ENCODE assay signal across 22 cellular contexts in the genomic region with DNA sequence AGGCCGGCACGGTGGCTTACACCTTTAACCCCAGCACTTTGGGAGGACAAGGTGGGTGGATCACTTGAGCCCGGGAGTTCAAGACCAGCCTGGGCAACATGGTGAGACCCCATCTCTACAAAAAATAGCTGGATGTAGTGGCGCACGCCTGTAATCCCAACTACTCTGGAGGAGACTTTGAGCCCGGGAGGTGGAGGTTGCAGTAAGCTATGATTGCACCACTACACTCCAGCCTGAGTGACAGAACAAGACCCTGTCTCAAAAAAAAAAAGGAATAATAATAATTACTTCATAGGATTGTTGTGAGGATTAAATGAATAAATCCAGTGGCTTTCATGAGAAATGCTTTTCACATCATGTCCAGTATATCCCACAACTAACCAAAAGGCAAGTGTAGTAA. TPM values are rescaled to one million over a fixed set of nuclear protein-coding genes. Genes with fewer than 3 reads are reported as not detected.
A peak's percentile ranks its signal among the peaks of the same experiment; 100 is the strongest.
DNase-seq lines count a peak whose midpoint lies in the region; ATAC-seq, FAIRE-seq and TF ChIP-seq lines count a peak whose summit lies in the region.
"Had no signal": no experiment of that assay in that cellular context is flagged by ENCODE, and none has a peak within 500 bp of the region (broad histone marks: within the 10 kb centered on the region; RNA-seq: fewer than 3 reads in every experiment).

No MANE protein-coding gene starts in this region.

- CTCF ChIA-PET in HepG2 (lab: Yijun Ruan, JAX; ENCODE audit: low intra/inter-chr PET ratio, low total read pairs) (no interaction called here), OCI-LY7 (lab: Charles Lee; ENCODE audit: unreplicated experiment) (no interaction called here)

- H3K27me3 ChIP-seq in HepG2 (ENCODE audit: control insufficient read depth in 1 of 2, insufficient read depth in 2 of 2, low read length in 2 of 2) = no peaks in the 10 kb centered on the region
- H3K27me3 ChIP-seq in right lobe of liver = no peaks in the 10 kb centered on the region
- H3K27me3 ChIP-seq: BLaER1 had no signal

- H3K27ac ChIP-seq in HepG2 (ENCODE audit: extremely low read length, insufficient read depth, low read length) (no peak overlapping the region), right lobe of liver (peak overlapping the region; percentile 22 to 90 (median 76)), OCI-LY7 (ENCODE audit: low read depth, low read length, poor library complexity, severe bottlenecking) (no peak overlapping the region)
- H3K27ac ChIP-seq: BLaER1 had no signal

- H2AFZ ChIP-seq in HepG2 (ENCODE audit: low read length) (no peak overlapping the region), OCI-LY7 (ENCODE audit: low read length) (no peak overlapping the region)

- ATAC-seq in HepG2 (peak; percentile 31; the same call in 1 of the 3 replicates), right lobe of liver (no peak)

- 64% methylated on average over 6 of the region's 6 CpGs for WGBS in HepG2 (ENCODE audit: low lambda C conversion rate)
- 62% methylated on average over 4 of the region's 6 CpGs for WGBS in right lobe of liver (ENCODE audit: insufficient coverage, low coverage, low lambda C conversion rate, missing lambda C conversion rate)

- in situ Hi-C loops in HepG2 (cut with HindIII; ENCODE audit: extremely low pct_ligation_motif_present, low pct_unique_long_range_greater_than_20kb) = no loop called here

- H4K20me1 ChIP-seq in HepG2 (ENCODE audit: insufficient read depth, low read length) = no peaks in the 10 kb centered on the region
- H4K20me1 ChIP-seq in OCI-LY7 (ENCODE audit: insufficient read depth, low read length) = no peaks in the 10 kb centered on the region
- H4K20me1 ChIP-seq: BLaER1 had no signal

- H3K9me3 ChIP-seq in HepG2 (ENCODE audit: low read length) (no peaks in the 10 kb centered on the region), right lobe of liver (no peaks in the 10 kb centered on the region), OCI-LY7 (ENCODE audit: low read length) (no peaks in the 10 kb centered on the region)
- H3K9me3 ChIP-seq: BE2C, BLaER1, Caco-2 had no signal

- BruUV-seq in HepG2 (replicated peaks; lab: Mats Ljungman, UMichigan) (no TSS peak), OCI-LY7 (replicated peaks; lab: Mats Ljungman, UMichigan) (no TSS peak)

- H3K36me3 ChIP-seq in HepG2 (replicated peaks in 1 of 2; ENCODE audit: control insufficient read depth in 1 of 2, insufficient read depth in 2 of 2, low read length in 2 of 2) = peaks cover 2 to 4% of the 10 kb centered on the region in 2 experiments; a peak in 3 of 5 replicates
- peaks cover 0 to 4% (median 0%) of the 10 kb centered on the region in 4 donors for H3K36me3 ChIP-seq in right lobe of liver
- H3K36me3 ChIP-seq in OCI-LY7 (ENCODE audit: insufficient read depth, low read length) = no peaks in the 10 kb centered on the region
- H3K36me3 ChIP-seq: BE2C, BLaER1 had no signal

- no peak for TF ChIP-seq EP300 in HepG2 (IDR thresholded peaks at IDR 0.05; ENCODE audit: low read depth in 2 of 2, low read length in 2 of 2)
- no peak for TF ChIP-seq EP300 in HepG2 (CRISPR knock-in tag; IDR thresholded peaks at IDR 0.05; ENCODE audit: borderline replicate concordance)

- H3K4me3 ChIP-seq in HepG2 (replicated peaks in 1 of 3; ENCODE audit: insufficient read depth in 1 of 3, low read depth in 2 of 3, low read length in 3 of 3) (no peak overlapping the region), right lobe of liver (no peak overlapping the region), OCI-LY7 (ENCODE audit: low read depth, low read length, poor library complexity, severe bottlenecking) (no peak overlapping the region)
- H3K4me3 ChIP-seq: BLaER1 had no signal

- TF ChIP-seq POLR2A in HepG2 (IDR thresholded peaks at IDR 0.05; ENCODE audit: insufficient read depth in 1 of 2, low read depth in 2 of 2, low read length in 2 of 2) (no peak), right lobe of liver (IDR thresholded peaks at IDR 0.05) (no peak)

- H3K4me2 ChIP-seq in HepG2 (ENCODE audit: low read depth, low read length) = no peak overlapping the region
- H3K4me2 ChIP-seq in OCI-LY7 (ENCODE audit: low read length) = no peak overlapping the region
- H3K4me2 ChIP-seq: BLaER1 had no signal

- H3K9ac ChIP-seq in HepG2 (ENCODE audit: insufficient read depth, low read depth, low read length) = no peak overlapping the region
- H3K9ac ChIP-seq: BLaER1 had no signal

- TF ChIP-seq CTCF in HepG2 (CRISPR knock-in tag; IDR thresholded peaks at IDR 0.05) (no peak), right lobe of liver (IDR thresholded peaks at IDR 0.05) (no peak), OCI-LY7 (conservative IDR thresholded peaks at IDR 0.05; ENCODE audit: low read length) (no peak)

- no peak for FAIRE-seq in HepG2 (lab: Jason Lieb, UNC)
- FAIRE-seq: A204.1, D721Med, G401.6, GM12891, GM19239 had no signal

- H3K79me2 ChIP-seq in HepG2 (ENCODE audit: insufficient read depth, low read length) (no peaks in the 10 kb centered on the region), OCI-LY7 (ENCODE audit: insufficient read depth, low read depth, low read length) (no peaks in the 10 kb centered on the region)

- H3K4me1 ChIP-seq in HepG2 (ENCODE audit: insufficient read depth, low read length) = peaks cover 67% of the 10 kb centered on the region
- peaks cover 0 to 46% (median 15%) of the 10 kb centered on the region in 4 donors for H3K4me1 ChIP-seq in right lobe of liver
- H3K4me1 ChIP-seq in OCI-LY7 (ENCODE audit: insufficient read depth, low read length, poor library complexity, severe bottlenecking) = no peaks in the 10 kb centered on the region
- H3K4me1 ChIP-seq: BE2C, BLaER1 had no signal

- no peak for TF ChIP-seq RAD21 in HepG2 (CRISPR knock-in tag; IDR thresholded peaks at IDR 0.05)

- intact Hi-C loops in HepG2 (cut with micrococcal nuclease; ENCODE audit: unreplicated experiment) (no loop called here), right lobe of liver (cut with DNase I) (no loop called here), OCI-LY7 (cut with micrococcal nuclease; ENCODE audit: unreplicated experiment) (no loop called here)

- POLR2A ChIA-PET in HepG2 (lab: Yijun Ruan, JAX) (interaction anchor here (0.7 to 1.2 kb wide), 3 partner anchors 10 to 15 kb away, joined by 3 read pairs; no protein-coding TSS in a partner anchor), OCI-LY7 (lab: Charles Lee) (no interaction called here)

- no peak for DNase-seq in HepG2 (ENCODE audit: low spot score)
- no peak for DNase-seq in right lobe of liver
- no peak for DNase-seq in NCI-H2081 treated with DMSO at 0.1 percent for 48 hours (lab: John Stamatoyannopoulos, UW)
- no peak for DNase-seq in stimulated activated CD4-positive, alpha-beta T cell treated with anti-CD3 and anti-CD28 coated beads, Interleukin-15, amount 100 ng/mL, for 24 hours
- no peak for DNase-seq in OCI-LY7 (ENCODE audit: low spot score)
- DNase-seq: 8988T; BE2C; C1 segment of cervical spinal cord; Caco-2; Calu3; CD4-positive, alpha-beta memory T cell; CD4-positive, CD25-positive, alpha-beta regulatory T cell; DMS79 treated with DMSO at 0.1 percent for 48 hours; GF-D8 had no signal

- no peaks in the 10 kb centered on the region for H3K9me2 ChIP-seq in OCI-LY7 (ENCODE audit: insufficient read depth, low read length)

RNA-seq across cellular contexts. Expression of a gene that starts 8.0 kb away (rescaled TPM):
- total RNA-seq in HepG2 (2016; rRNA removed; fragmentation: Illumina TruSeq; extraction: Trizol) (2.3 and 3.4 TPM in 2 replicates), right lobe of liver (10 to 100 TPM in 3 of 6 experiments, 1 to 10 TPM in 3; 4.4 to 15.2 (median 9.0) TPM), OCI-LY7 (2022) (not detected in 2 replicates)
- 2.7 and 3.5 TPM in 2 replicates for total RNA-seq in HepG2 (2016; cell fraction: cytosol; rRNA removed; fragmentation: Illumina TruSeq; extraction: Trizol; ENCODE audit: low read depth)
- total RNA-seq in HepG2 (2016; cell fraction: insoluble cytoplasmic fraction; rRNA removed; fragmentation: Illumina TruSeq; extraction: Trizol) = 2.3 and 3.6 TPM in 2 replicates
- total RNA-seq in HepG2 (2016; cell fraction: membrane; rRNA removed; fragmentation: Illumina TruSeq; extraction: Trizol) = 3.3 and 4.5 TPM in 2 replicates
- total RNA-seq in HepG2 (2016; cell fraction: nucleus; rRNA removed; fragmentation: Illumina TruSeq; extraction: Trizol) = 2.9 and 3.3 TPM in 2 replicates
- polyA plus RNA-seq in HepG2 (2011; rRNA removed) = 8.8 and 13.2 TPM in 2 replicates
- polyA plus RNA-seq in HepG2 (2011; cell fraction: cytosol; rRNA removed) = 4.8 and 4.9 TPM in 2 replicates
- 2.1 and 7.8 TPM in 2 replicates for polyA plus RNA-seq in HepG2 (2011; cell fraction: nucleus; rRNA removed)
- polyA plus RNA-seq in HepG2 (2012) = 6.8 and 14.5 TPM in 2 replicates
- 2.5 and 3.3 TPM in 2 replicates for polyA plus RNA-seq in HepG2 (2016; cell fraction: cytosol; fragmentation: Illumina TruSeq; extraction: Trizol; ENCODE audit: low read depth)
- polyA plus RNA-seq in HepG2 (2016; cell fraction: insoluble cytoplasmic fraction; fragmentation: Illumina TruSeq; extraction: Trizol; ENCODE audit: low read depth) = 1.6 and 3.8 TPM in 2 replicates
- polyA plus RNA-seq in HepG2 (2016; cell fraction: membrane; fragmentation: Illumina TruSeq; extraction: Trizol; ENCODE audit: low read depth) = 3.3 and 3.9 TPM in 2 replicates
- 2.7 and 4.2 TPM in 2 replicates for polyA plus RNA-seq in HepG2 (2016; cell fraction: nucleus; fragmentation: Illumina TruSeq; extraction: Trizol; ENCODE audit: insufficient read depth, low read depth)
- 23.1 TPM in 1 of 2 replicates, not detected in the other for polyA minus RNA-seq in HepG2 (2011; rRNA and poly(A)+ RNA removed; ENCODE audit: low replicate concordance)
- polyA minus RNA-seq in HepG2 (2011; cell fraction: cytosol; rRNA and poly(A)+ RNA removed) = 0.99 and 1.8 TPM in 2 replicates
- 3.9 and 9.3 TPM in 2 replicates for polyA minus RNA-seq in HepG2 (2011; cell fraction: nucleus; rRNA and poly(A)+ RNA removed)
- total RNA-seq in OCI-LY7 (2014; rRNA removed; shearing (Covaris generic)) = not detected in 2 replicates
- total RNA-seq: A673; Calu3; CD4-positive, alpha-beta memory T cell; CD4-positive, CD25-positive, alpha-beta regulatory T cell had no signal
- polyA plus RNA-seq: CD4-positive, alpha-beta memory T cell; CD4-positive, CD25-positive, alpha-beta regulatory T cell had no signal

RNA-seq across cellular contexts. Expression of a gene that starts 22.3 kb away (rescaled TPM):
- total RNA-seq in HepG2 (2016; rRNA removed; fragmentation: Illumina TruSeq; extraction: Trizol) = 18.4 and 43.4 TPM in 2 replicates
- 5.4 and 5.5 TPM in 2 replicates for total RNA-seq in HepG2 (2016; cell fraction: cytosol; rRNA removed; fragmentation: Illumina TruSeq; extraction: Trizol; ENCODE audit: low read depth)
- total RNA-seq in HepG2 (2016; cell fraction: insoluble cytoplasmic fraction; rRNA removed; fragmentation: Illumina TruSeq; extraction: Trizol) = 16.1 and 39.6 TPM in 2 replicates
- total RNA-seq in HepG2 (2016; cell fraction: membrane; rRNA removed; fragmentation: Illumina TruSeq; extraction: Trizol) = 18.0 and 18.1 TPM in 2 replicates
- 37.4 and 45.5 TPM in 2 replicates for total RNA-seq in HepG2 (2016; cell fraction: nucleus; rRNA removed; fragmentation: Illumina TruSeq; extraction: Trizol)
- polyA plus RNA-seq in HepG2 (2011; rRNA removed) = 46.6 and 59.5 TPM in 2 replicates
- 53.0 and 55.6 TPM in 2 replicates for polyA plus RNA-seq in HepG2 (2011; cell fraction: cytosol; rRNA removed)
- 60.5 and 72.7 TPM in 2 replicates for polyA plus RNA-seq in HepG2 (2011; cell fraction: nucleus; rRNA removed)
- polyA plus RNA-seq in HepG2 (2012) = 26.0 and 35.8 TPM in 2 replicates
- 4.1 and 4.5 TPM in 2 replicates for polyA plus RNA-seq in HepG2 (2016; cell fraction: cytosol; fragmentation: Illumina TruSeq; extraction: Trizol; ENCODE audit: low read depth)
- polyA plus RNA-seq in HepG2 (2016; cell fraction: insoluble cytoplasmic fraction; fragmentation: Illumina TruSeq; extraction: Trizol; ENCODE audit: low read depth) = 14.1 and 16.5 TPM in 2 replicates
- polyA plus RNA-seq in HepG2 (2016; cell fraction: membrane; fragmentation: Illumina TruSeq; extraction: Trizol; ENCODE audit: low read depth) = 9.4 and 9.9 TPM in 2 replicates
- polyA plus RNA-seq in HepG2 (2016; cell fraction: nucleus; fragmentation: Illumina TruSeq; extraction: Trizol; ENCODE audit: insufficient read depth, low read depth) = 59.3 and 60.4 TPM in 2 replicates
- 69.1 and 105 TPM in 2 replicates for polyA minus RNA-seq in HepG2 (2011; rRNA and poly(A)+ RNA removed; ENCODE audit: low replicate concordance)
- polyA minus RNA-seq in HepG2 (2011; cell fraction: cytosol; rRNA and poly(A)+ RNA removed) = 34.7 and 43.2 TPM in 2 replicates
- 56.0 and 67.4 TPM in 2 replicates for polyA minus RNA-seq in HepG2 (2011; cell fraction: nucleus; rRNA and poly(A)+ RNA removed)
- total RNA-seq in right lobe of liver = 10 to 100 TPM; 26.6 to 66.6 (median 55.5) TPM
- not detected in 2 replicates for total RNA-seq in OCI-LY7 (2014; rRNA removed; shearing (Covaris generic))
- total RNA-seq in OCI-LY7 (2022) = not detected in 2 replicates

RNA-seq across cellular contexts. Expression of a gene that starts 49.9 kb away (rescaled TPM):
- total RNA-seq in HepG2 (2016; rRNA removed; fragmentation: Illumina TruSeq; extraction: Trizol) (0.66 and 1.3 TPM in 2 replicates), right lobe of liver (1 to 10 TPM; 3.3 to 9.0 (median 4.5) TPM), OCI-LY7 (2022) (not detected in 2 replicates)
- total RNA-seq in HepG2 (2016; cell fraction: cytosol; rRNA removed; fragmentation: Illumina TruSeq; extraction: Trizol; ENCODE audit: low read depth) = 0.18 and 0.30 TPM in 2 replicates
- 0.22 and 1.3 TPM in 2 replicates for total RNA-seq in HepG2 (2016; cell fraction: insoluble cytoplasmic fraction; rRNA removed; fragmentation: Illumina TruSeq; extraction: Trizol)
- 0.38 and 0.65 TPM in 2 replicates for total RNA-seq in HepG2 (2016; cell fraction: membrane; rRNA removed; fragmentation: Illumina TruSeq; extraction: Trizol)
- total RNA-seq in HepG2 (2016; cell fraction: nucleus; rRNA removed; fragmentation: Illumina TruSeq; extraction: Trizol) = 2.7 and 2.8 TPM in 2 replicates
- polyA plus RNA-seq in HepG2 (2011; rRNA removed) = 4.0 and 6.3 TPM in 2 replicates
- 1.3 and 1.5 TPM in 2 replicates for polyA plus RNA-seq in HepG2 (2011; cell fraction: cytosol; rRNA removed)
- polyA plus RNA-seq in HepG2 (2011; cell fraction: nucleus; rRNA removed) = 16.3 and 18.1 TPM in 2 replicates
- 4.6 and 6.9 TPM in 2 replicates for polyA plus RNA-seq in HepG2 (2012)
- 0.32 and 0.38 TPM in 2 replicates for polyA plus RNA-seq in HepG2 (2016; cell fraction: cytosol; fragmentation: Illumina TruSeq; extraction: Trizol; ENCODE audit: low read depth)
- polyA plus RNA-seq in HepG2 (2016; cell fraction: insoluble cytoplasmic fraction; fragmentation: Illumina TruSeq; extraction: Trizol; ENCODE audit: low read depth) = 0.47 and 0.99 TPM in 2 replicates
- 0.88 and 0.98 TPM in 2 replicates for polyA plus RNA-seq in HepG2 (2016; cell fraction: membrane; fragmentation: Illumina TruSeq; extraction: Trizol; ENCODE audit: low read depth)
- 11.9 and 13.8 TPM in 2 replicates for polyA plus RNA-seq in HepG2 (2016; cell fraction: nucleus; fragmentation: Illumina TruSeq; extraction: Trizol; ENCODE audit: insufficient read depth, low read depth)
- polyA minus RNA-seq in HepG2 (2011; rRNA and poly(A)+ RNA removed; ENCODE audit: low replicate concordance) = 6.6 and 9.0 TPM in 2 replicates
- 0.59 and 0.88 TPM in 2 replicates for polyA minus RNA-seq in HepG2 (2011; cell fraction: cytosol; rRNA and poly(A)+ RNA removed)
- 11.7 and 11.8 TPM in 2 replicates for polyA minus RNA-seq in HepG2 (2011; cell fraction: nucleus; rRNA and poly(A)+ RNA removed)
- total RNA-seq in OCI-LY7 (2014; rRNA removed; shearing (Covaris generic)) = not detected in 2 replicates
- total RNA-seq: CD4-positive, CD25-positive, alpha-beta regulatory T cell had no signal
- polyA plus RNA-seq: CD14-positive monocyte; CD4-positive, alpha-beta memory T cell; CD4-positive, CD25-positive, alpha-beta regulatory T cell had no signal

Comparison
In these comparisons a context has a peak if more than half of its experiments do, and no peak if none do; other contexts are left out.
1. H3K27ac ChIP-seq: peak in right lobe of liver (3 of 3); none in HepG2 (single experiment) and OCI-LY7 (single experiment).
2. RNA of a gene that starts 22.3 kb away (total RNA-seq): 26.6 to 66.6 TPM in right lobe of liver and 5.4 to 45.5 TPM in HepG2; not detected in OCI-LY7; every median in the first group is over 4 times any median in the second.